Comparison of ENCODE assay signal across 8 cellular contexts in genomic region chr9:121698627-121699270, GRCh38. TPM values are rescaled to one million over a fixed set of nuclear protein-coding genes. Genes with fewer than 3 reads are reported as not detected.
DNase-seq lines count a peak whose midpoint lies in the region; ATAC-seq and TF ChIP-seq lines count a peak whose summit lies in the region.

No MANE protein-coding gene starts in this region.

- no peak overlapping the region for H3K27ac Mint-ChIP-seq in activated CD4-positive, alpha-beta T cell treated with anti-CD3 and anti-CD28 coated beads, Interleukin-2, amount 10 ng/mL, durations not matched to agents 24 days and 14 days

- no peak for DNase-seq in activated CD4-positive, alpha-beta T cell treated with anti-CD3 and anti-CD28 coated beads, Interleukin-2, amount 10 ng/mL, durations not matched to agents 24 days and 14 days
- DNase-seq in activated CD4-positive, alpha-beta T cell treated with anti-CD3 and anti-CD28 coated beads, Interleukin-2, amount 50 U/mL, for 1 hour, result no peak
- peak; percentile 28 for DNase-seq in NCI-H2171 (lab: John Stamatoyannopoulos, UW)
- peak; percentile 21 for DNase-seq in choroid plexus epithelial cell (ENCODE audit: low read depth)
- DNase-seq in mucosa of descending colon, result peak in 2 of 3 donors; percentile 52 to 56
- DNase-seq in RPMI8226, result no peak
- DNase-seq in activated CD4-positive, alpha-beta T cell treated with anti-CD3 and anti-CD28 coated beads for 1 hour, result no peak

- peaks cover 6% of the 10 kb centered on the region for H3K4me1 Mint-ChIP-seq in activated CD4-positive, alpha-beta T cell treated with anti-CD3 and anti-CD28 coated beads, Interleukin-2, amount 10 ng/mL, durations not matched to agents 24 days and 14 days

- peak overlapping the region; percentile 50 for H3K4me3 Mint-ChIP-seq in activated CD4-positive, alpha-beta T cell treated with anti-CD3 and anti-CD28 coated beads, Interleukin-2, amount 10 ng/mL, durations not matched to agents 24 days and 14 days

- ATAC-seq in mucosa of descending colon (peak; percentile 22), HG03159 (IDR thresholded peaks at IDR 0.05; ENCODE audit: unreplicated experiment) (no peak)

- peaks cover 10% of the 10 kb centered on the region for H3K4me1 ChIP-seq in mucosa of descending colon (ENCODE audit: low read depth)

- intact Hi-C loops in activated CD4-positive, alpha-beta T cell treated with anti-CD3 and anti-CD28 coated beads, Interleukin-2, amount 10 ng/mL, durations not matched to agents 24 days and 14 days (cut with micrococcal nuclease), result no loop called here
- intact Hi-C loops in mucosa of descending colon (cut with DNase I, micrococcal nuclease), result loop anchor here in 1 of 2 donors (10.0 kb wide), 1 partner anchor 144 kb away; no protein-coding TSS in a partner anchor

- no peaks in the 10 kb centered on the region for H3K9me3 Mint-ChIP-seq in activated CD4-positive, alpha-beta T cell treated with anti-CD3 and anti-CD28 coated beads, Interleukin-2, amount 10 ng/mL, durations not matched to agents 24 days and 14 days

- H3K36me3 Mint-ChIP-seq in activated CD4-positive, alpha-beta T cell treated with anti-CD3 and anti-CD28 coated beads, Interleukin-2, amount 10 ng/mL, durations not matched to agents 24 days and 14 days (ENCODE audit: low read depth), result no peaks in the 10 kb centered on the region

- H3K27me3 Mint-ChIP-seq in activated CD4-positive, alpha-beta T cell treated with anti-CD3 and anti-CD28 coated beads, Interleukin-2, amount 10 ng/mL, durations not matched to agents 24 days and 14 days, result peaks cover 56% of the 10 kb centered on the region

- TF ChIP-seq CTCF in choroid plexus epithelial cell (conservative IDR thresholded peaks at IDR 0.05; ENCODE audit: low read depth, low read length) (no peak), mucosa of descending colon (IDR thresholded peaks at IDR 0.05) (no peak)

- H3K9me3 ChIP-seq in mucosa of descending colon, result no peaks in the 10 kb centered on the region

- H3K36me3 ChIP-seq in mucosa of descending colon (ENCODE audit: low read depth), result no peaks in the 10 kb centered on the region

- peak overlapping the region; percentile 59 for H3K4me3 ChIP-seq in choroid plexus epithelial cell (ENCODE audit: low read depth, low read length)
- no peak overlapping the region for H3K4me3 ChIP-seq in mucosa of descending colon

RNA-seq across cellular contexts. Expression of gene DAB2IP, which starts 47.3 kb away (rescaled TPM):
- not detected in 2 replicates for total RNA-seq in activated CD4-positive, alpha-beta T cell treated with anti-CD3 and anti-CD28 coated beads, Interleukin-2, amount 10 ng/mL, durations not matched to agents 24 days and 14 days
- total RNA-seq in mucosa of descending colon, result 100 to 1,000 TPM; 109 to 157 (median 111) TPM

Comparison
In these comparisons a context has a peak if more than half of its experiments do, and no peak if none do; other contexts are left out.
1. DNase-seq: peak in NCI-H2171 (single experiment), choroid plexus epithelial cell (single experiment) and mucosa of descending colon (2 of 3); none in activated CD4-positive, alpha-beta T cell treated with anti-CD3 and anti-CD28 coated beads, Interleukin-2, amount 10 ng/mL, durations not matched to agents 24 days and 14 days (single experiment), activated CD4-positive, alpha-beta T cell treated with anti-CD3 and anti-CD28 coated beads, Interleukin-2, amount 50 U/mL, for 1 hour (single experiment), RPMI8226 (single experiment) and activated CD4-positive, alpha-beta T cell treated with anti-CD3 and anti-CD28 coated beads for 1 hour (single experiment).
2. RNA of gene DAB2IP, which starts 47.3 kb away (total RNA-seq): 109 to 157 TPM in mucosa of descending colon; not detected in activated CD4-positive, alpha-beta T cell treated with anti-CD3 and anti-CD28 coated beads, Interleukin-2, amount 10 ng/mL, durations not matched to agents 24 days and 14 days; every median in the first group is over 100 times any median in the second.